ENCODE assay signal across 14 cellular contexts in genomic region chr16:28984091-28984490, GRCh38. TPM values are rescaled to one million over a fixed set of nuclear protein-coding genes. Genes with fewer than 3 reads are reported as not detected.
DNase-seq lines count a peak whose midpoint lies in the region; ATAC-seq, FAIRE-seq and TF ChIP-seq lines count a peak whose summit lies in the region.
"Had no signal": no experiment of that assay in that cellular context is flagged by ENCODE, and none has a peak within 500 bp of the region (broad histone marks: within the 10 kb centered on the region; RNA-seq: fewer than 3 reads in every experiment).

No MANE protein-coding gene starts in this region.

- H3K27me3 ChIP-seq in HepG2 (ENCODE audit: control insufficient read depth in 1 of 2, insufficient read depth in 2 of 2, low read length in 2 of 2) (no peaks in the 10 kb centered on the region), right lobe of liver (no peaks in the 10 kb centered on the region), esophagus squamous epithelium (no peaks in the 10 kb centered on the region), vagina (no peaks in the 10 kb centered on the region)
- H3K27me3 ChIP-seq: adrenal gland, heart left ventricle, thyroid gland had no signal

- peaks cover 18 to 49% of the 10 kb centered on the region in 2 experiments for H3K36me3 ChIP-seq in HepG2 (replicated peaks in 1 of 2; ENCODE audit: control insufficient read depth in 1 of 2, insufficient read depth in 2 of 2, low read length in 2 of 2)
- peaks cover 0 to 33% (median 5%) of the 10 kb centered on the region in 4 donors for H3K36me3 ChIP-seq in right lobe of liver
- H3K36me3 ChIP-seq in esophagus squamous epithelium = peaks cover 17 to 99% (median 40%) of the 10 kb centered on the region in 3 donors
- H3K36me3 ChIP-seq in vagina = peaks cover 0 to 67% of the 10 kb centered on the region in 2 donors

- H3K9ac ChIP-seq in HepG2 (ENCODE audit: insufficient read depth, low read depth, low read length) = no peak overlapping the region

- POLR2A ChIA-PET in HepG2 (lab: Yijun Ruan, JAX) = interaction anchor here (1.0 kb wide), 1 partner anchor 34 kb away, joined by 3 read pairs; the partner anchor contains the start of gene NFATC2IP

- no peak for FAIRE-seq in HepG2 (lab: Jason Lieb, UNC)

- H3K4me3 Mint-ChIP-seq in T-helper 17 cell = peak overlapping the region; percentile 98

- peak overlapping the region; percentile 89 for H3K27ac Mint-ChIP-seq in T-helper 17 cell

- H3K4me2 ChIP-seq in HepG2 (ENCODE audit: low read depth, low read length) = no peak overlapping the region

- in situ Hi-C loops in HepG2 (cut with HindIII; ENCODE audit: extremely low pct_ligation_motif_present, low pct_unique_long_range_greater_than_20kb) = no loop called here

- no peak for ATAC-seq in HepG2
- ATAC-seq in right lobe of liver = no peak
- ATAC-seq in T-helper 17 cell = no peak
- ATAC-seq in GM21737 (IDR thresholded peaks at IDR 0.05; ENCODE audit: unreplicated experiment) = no peak
- ATAC-seq in GM19467 (IDR thresholded peaks at IDR 0.05; ENCODE audit: unreplicated experiment) = no peak

- TF ChIP-seq CTCF in HepG2 (CRISPR knock-in tag; IDR thresholded peaks at IDR 0.05) = no peak
- TF ChIP-seq CTCF in right lobe of liver (IDR thresholded peaks at IDR 0.05) = no peak
- no peak for TF ChIP-seq CTCF in esophagus squamous epithelium (IDR thresholded peaks at IDR 0.05)
- no peak for TF ChIP-seq CTCF in vagina (IDR thresholded peaks at IDR 0.05)

- no peaks in the 10 kb centered on the region for H3K4me1 ChIP-seq in HepG2 (ENCODE audit: insufficient read depth, low read length)
- H3K4me1 ChIP-seq in right lobe of liver = no peaks in the 10 kb centered on the region
- peaks cover 0 to 7% (median 0%) of the 10 kb centered on the region in 3 donors for H3K4me1 ChIP-seq in esophagus squamous epithelium
- H3K4me1 ChIP-seq in vagina = no peaks in the 10 kb centered on the region
- H3K4me1 ChIP-seq: adrenal gland, thyroid gland had no signal

- TF ChIP-seq EP300 in HepG2 (IDR thresholded peaks at IDR 0.05; ENCODE audit: low read depth in 2 of 2, low read length in 2 of 2) (no peak), HepG2 (CRISPR knock-in tag; IDR thresholded peaks at IDR 0.05; ENCODE audit: borderline replicate concordance) (no peak)

- no peaks in the 10 kb centered on the region; the same call in 1 of the 2 replicates for H4K20me1 ChIP-seq in HepG2 (ENCODE audit: insufficient read depth, low read length)

- BruUV-seq in HepG2 (replicated peaks; lab: Mats Ljungman, UMichigan) = no TSS peak

- no peak overlapping the region for H3K27ac ChIP-seq in HepG2 (ENCODE audit: extremely low read length, insufficient read depth, low read length)
- peak overlapping the region in 1 of 3 donors; percentile 13 for H3K27ac ChIP-seq in right lobe of liver
- peak overlapping the region in 3 of 4 donors; percentile 28 to 68 (median 48) for H3K27ac ChIP-seq in esophagus squamous epithelium
- peak overlapping the region; percentile 29 for H3K27ac ChIP-seq in vagina
- H3K27ac ChIP-seq: adrenal gland, thyroid gland had no signal

- H3K36me3 Mint-ChIP-seq in T-helper 17 cell (ENCODE audit: low read depth) = peaks cover 24% of the 10 kb centered on the region

- no peak for TF ChIP-seq RAD21 in HepG2 (CRISPR knock-in tag; IDR thresholded peaks at IDR 0.05)

- H3K9me3 ChIP-seq in HepG2 (ENCODE audit: low read length) (no peaks in the 10 kb centered on the region), right lobe of liver (no peaks in the 10 kb centered on the region), T-helper 17 cell (ENCODE audit: control insufficient read depth, low read length, poor library complexity, severe bottlenecking) (no peaks in the 10 kb centered on the region), esophagus squamous epithelium (peaks cover 0 to 19% (median 5%) of the 10 kb centered on the region in 3 donors), vagina (peaks cover 4% of the 10 kb centered on the region)
- H3K9me3 ChIP-seq: thyroid gland had no signal

- H3K27me3 Mint-ChIP-seq in T-helper 17 cell = no peaks in the 10 kb centered on the region

- no peak for TF ChIP-seq POLR2A in HepG2 (IDR thresholded peaks at IDR 0.05; ENCODE audit: insufficient read depth in 1 of 2, low read depth in 2 of 2, low read length in 2 of 2)
- no peak for TF ChIP-seq POLR2A in right lobe of liver (IDR thresholded peaks at IDR 0.05)
- no peak for TF ChIP-seq POLR2A in esophagus squamous epithelium (IDR thresholded peaks at IDR 0.05)
- no peak for TF ChIP-seq POLR2A in vagina (IDR thresholded peaks at IDR 0.05)

- H3K4me1 Mint-ChIP-seq in T-helper 17 cell = peaks cover 39% of the 10 kb centered on the region

- WGBS in HepG2 (ENCODE audit: low lambda C conversion rate) = 97% methylated on average over 9 of the region's 12 CpGs
- 89% methylated on average over 9 of the region's 12 CpGs for WGBS in right lobe of liver (ENCODE audit: insufficient coverage, low coverage, low lambda C conversion rate, missing lambda C conversion rate)
- 76 to 89% methylated on average over 5 to 9 of the region's 12 CpGs for WGBS in esophagus squamous epithelium, 2 donors

- no peak overlapping the region for H2AFZ ChIP-seq in HepG2 (ENCODE audit: low read length)

- CTCF ChIA-PET in HepG2 (lab: Yijun Ruan, JAX; ENCODE audit: low intra/inter-chr PET ratio, low total read pairs) = no interaction called here

- no peak overlapping the region for H3K4me3 ChIP-seq in HepG2 (replicated peaks in 1 of 3; ENCODE audit: insufficient read depth in 1 of 3, low read depth in 2 of 3, low read length in 3 of 3)
- H3K4me3 ChIP-seq in right lobe of liver = no peak overlapping the region
- H3K4me3 ChIP-seq in esophagus squamous epithelium = peak overlapping the region in 2 of 4 donors; percentile 9 to 31
- no peak overlapping the region for H3K4me3 ChIP-seq in vagina
- H3K4me3 ChIP-seq: adrenal gland, thyroid gland had no signal

- H3K79me2 ChIP-seq in HepG2 (ENCODE audit: insufficient read depth, low read length) = no peaks in the 10 kb centered on the region

- DNase-seq in HepG2 (ENCODE audit: low spot score) (no peak), right lobe of liver (no peak), T-helper 17 cell (no peak), esophagus squamous epithelium (lab: John Stamatoyannopoulos, UW) (no peak), vagina (ENCODE audit: extremely low spot score in 2 of 2) (no peak), MV-4-11 (lab: John Stamatoyannopoulos, UW) (no peak)
- DNase-seq: adrenal gland, erythroblast, IMR-90, kidney glomerular epithelial cell, thyroid gland had no signal

- intact Hi-C loops in HepG2 (cut with micrococcal nuclease; ENCODE audit: unreplicated experiment) = no loop called here
- intact Hi-C loops in right lobe of liver (cut with DNase I) = no loop called here
- intact Hi-C loops in esophagus squamous epithelium (cut with DNase I) = no loop called here
- intact Hi-C loops in vagina (cut with DNase I) = no loop called here

RNA-seq across cellular contexts. Expression of gene LAT, which starts 0.8 kb away (rescaled TPM):
- total RNA-seq in HepG2 (2016; rRNA removed; fragmentation: Illumina TruSeq; extraction: Trizol) = 0.28 and 2.0 TPM in 2 replicates
- 0.71 and 1.1 TPM in 2 replicates for total RNA-seq in HepG2 (2016; cell fraction: cytosol; rRNA removed; fragmentation: Illumina TruSeq; extraction: Trizol; ENCODE audit: low read depth)
- 0.19 and 2.0 TPM in 2 replicates for total RNA-seq in HepG2 (2016; cell fraction: insoluble cytoplasmic fraction; rRNA removed; fragmentation: Illumina TruSeq; extraction: Trizol)
- 1.5 and 1.8 TPM in 2 replicates for total RNA-seq in HepG2 (2016; cell fraction: membrane; rRNA removed; fragmentation: Illumina TruSeq; extraction: Trizol)
- total RNA-seq in HepG2 (2016; cell fraction: nucleus; rRNA removed; fragmentation: Illumina TruSeq; extraction: Trizol) = 2.0 and 3.6 TPM in 2 replicates
- 3.0 and 4.3 TPM in 2 replicates for polyA plus RNA-seq in HepG2 (2011; rRNA removed)
- polyA plus RNA-seq in HepG2 (2011; cell fraction: cytosol; rRNA removed) = 1.2 and 1.3 TPM in 2 replicates
- 42.2 and 55.6 TPM in 2 replicates for polyA plus RNA-seq in HepG2 (2011; cell fraction: nucleus; rRNA removed)
- polyA plus RNA-seq in HepG2 (2012) = 2.4 and 3.0 TPM in 2 replicates
- polyA plus RNA-seq in HepG2 (2016; cell fraction: cytosol; fragmentation: Illumina TruSeq; extraction: Trizol; ENCODE audit: low read depth) = 1.5 and 2.0 TPM in 2 replicates
- polyA plus RNA-seq in HepG2 (2016; cell fraction: insoluble cytoplasmic fraction; fragmentation: Illumina TruSeq; extraction: Trizol; ENCODE audit: low read depth) = 0.61 and 1.5 TPM in 2 replicates
- polyA plus RNA-seq in HepG2 (2016; cell fraction: membrane; fragmentation: Illumina TruSeq; extraction: Trizol; ENCODE audit: low read depth) = 0.76 and 1.3 TPM in 2 replicates
- 21.1 and 21.3 TPM in 2 replicates for polyA plus RNA-seq in HepG2 (2016; cell fraction: nucleus; fragmentation: Illumina TruSeq; extraction: Trizol; ENCODE audit: insufficient read depth, low read depth)
- 0.65 and 2.3 TPM in 2 replicates for polyA minus RNA-seq in HepG2 (2011; rRNA and poly(A)+ RNA removed; ENCODE audit: low replicate concordance)
- polyA minus RNA-seq in HepG2 (2011; cell fraction: cytosol; rRNA and poly(A)+ RNA removed) = not detected in 2 replicates
- 3.9 and 4.8 TPM in 2 replicates for polyA minus RNA-seq in HepG2 (2011; cell fraction: nucleus; rRNA and poly(A)+ RNA removed)
- total RNA-seq in right lobe of liver = 1 to 10 TPM; 1.8 to 5.2 (median 3.1) TPM
- 100 to 1,000 TPM; 191 to 193 TPM for total RNA-seq in T-helper 17 cell
- total RNA-seq in esophagus squamous epithelium = 1 to 10 TPM in 3 of 4 donors, under 1 TPM in 1; 0.76 to 7.4 (median 2.5) TPM
- total RNA-seq in vagina = 4.7 TPM

RNA-seq across cellular contexts. Expression of gene SPNS1, which starts 9.5 kb away (rescaled TPM):
- total RNA-seq in HepG2 (2016; rRNA removed; fragmentation: Illumina TruSeq; extraction: Trizol) = 18.3 and 38.8 TPM in 2 replicates
- 13.0 and 15.9 TPM in 2 replicates for total RNA-seq in HepG2 (2016; cell fraction: cytosol; rRNA removed; fragmentation: Illumina TruSeq; extraction: Trizol; ENCODE audit: low read depth)
- total RNA-seq in HepG2 (2016; cell fraction: insoluble cytoplasmic fraction; rRNA removed; fragmentation: Illumina TruSeq; extraction: Trizol) = 17.8 and 38.0 TPM in 2 replicates
- total RNA-seq in HepG2 (2016; cell fraction: membrane; rRNA removed; fragmentation: Illumina TruSeq; extraction: Trizol) = 23.6 and 31.2 TPM in 2 replicates
- 30.5 and 35.2 TPM in 2 replicates for total RNA-seq in HepG2 (2016; cell fraction: nucleus; rRNA removed; fragmentation: Illumina TruSeq; extraction: Trizol)
- polyA plus RNA-seq in HepG2 (2011; rRNA removed) = 24.3 and 25.6 TPM in 2 replicates
- 25.3 and 36.6 TPM in 2 replicates for polyA plus RNA-seq in HepG2 (2011; cell fraction: cytosol; rRNA removed)
- polyA plus RNA-seq in HepG2 (2011; cell fraction: nucleus; rRNA removed) = 80.6 and 105 TPM in 2 replicates
- polyA plus RNA-seq in HepG2 (2012) = 25.8 and 30.2 TPM in 2 replicates
- 16.4 and 19.8 TPM in 2 replicates for polyA plus RNA-seq in HepG2 (2016; cell fraction: cytosol; fragmentation: Illumina TruSeq; extraction: Trizol; ENCODE audit: low read depth)
- polyA plus RNA-seq in HepG2 (2016; cell fraction: insoluble cytoplasmic fraction; fragmentation: Illumina TruSeq; extraction: Trizol; ENCODE audit: low read depth) = 25.1 and 26.7 TPM in 2 replicates
- polyA plus RNA-seq in HepG2 (2016; cell fraction: membrane; fragmentation: Illumina TruSeq; extraction: Trizol; ENCODE audit: low read depth) = 23.9 and 29.7 TPM in 2 replicates
- 75.3 and 81.1 TPM in 2 replicates for polyA plus RNA-seq in HepG2 (2016; cell fraction: nucleus; fragmentation: Illumina TruSeq; extraction: Trizol; ENCODE audit: insufficient read depth, low read depth)
- polyA minus RNA-seq in HepG2 (2011; rRNA and poly(A)+ RNA removed; ENCODE audit: low replicate concordance) = 60.3 and 75.2 TPM in 2 replicates
- polyA minus RNA-seq in HepG2 (2011; cell fraction: cytosol; rRNA and poly(A)+ RNA removed) = 27.4 and 28.1 TPM in 2 replicates
- polyA minus RNA-seq in HepG2 (2011; cell fraction: nucleus; rRNA and poly(A)+ RNA removed) = 11.1 and 11.8 TPM in 2 replicates
- total RNA-seq in right lobe of liver = 10 to 100 TPM; 13.7 to 21.2 (median 17.7) TPM
- 10 to 100 TPM; 24.4 to 28.1 TPM for total RNA-seq in T-helper 17 cell
- 10 to 100 TPM; 15.3 to 26.3 (median 18.5) TPM for total RNA-seq in esophagus squamous epithelium
- total RNA-seq in vagina = 29.0 TPM

RNA-seq across cellular contexts. Expression of gene NFATC2IP, which starts 33.4 kb away (rescaled TPM):
- 18.2 and 32.1 TPM in 2 replicates for total RNA-seq in HepG2 (2016; rRNA removed; fragmentation: Illumina TruSeq; extraction: Trizol)
- 8.8 and 9.0 TPM in 2 replicates for total RNA-seq in HepG2 (2016; cell fraction: cytosol; rRNA removed; fragmentation: Illumina TruSeq; extraction: Trizol; ENCODE audit: low read depth)
- total RNA-seq in HepG2 (2016; cell fraction: insoluble cytoplasmic fraction; rRNA removed; fragmentation: Illumina TruSeq; extraction: Trizol) = 16.5 and 31.5 TPM in 2 replicates
- 13.0 and 14.4 TPM in 2 replicates for total RNA-seq in HepG2 (2016; cell fraction: membrane; rRNA removed; fragmentation: Illumina TruSeq; extraction: Trizol)
- total RNA-seq in HepG2 (2016; cell fraction: nucleus; rRNA removed; fragmentation: Illumina TruSeq; extraction: Trizol) = 39.2 and 44.2 TPM in 2 replicates
- 46.6 and 48.5 TPM in 2 replicates for polyA plus RNA-seq in HepG2 (2011; rRNA removed)
- 17.8 and 17.9 TPM in 2 replicates for polyA plus RNA-seq in HepG2 (2011; cell fraction: cytosol; rRNA removed)
- 95.6 and 102 TPM in 2 replicates for polyA plus RNA-seq in HepG2 (2011; cell fraction: nucleus; rRNA removed)
- polyA plus RNA-seq in HepG2 (2012) = 21.4 and 26.1 TPM in 2 replicates
- polyA plus RNA-seq in HepG2 (2016; cell fraction: cytosol; fragmentation: Illumina TruSeq; extraction: Trizol; ENCODE audit: low read depth) = 2.0 and 2.2 TPM in 2 replicates
- polyA plus RNA-seq in HepG2 (2016; cell fraction: insoluble cytoplasmic fraction; fragmentation: Illumina TruSeq; extraction: Trizol; ENCODE audit: low read depth) = 17.1 and 18.6 TPM in 2 replicates
- 5.0 and 5.5 TPM in 2 replicates for polyA plus RNA-seq in HepG2 (2016; cell fraction: membrane; fragmentation: Illumina TruSeq; extraction: Trizol; ENCODE audit: low read depth)
- 172 and 177 TPM in 2 replicates for polyA plus RNA-seq in HepG2 (2016; cell fraction: nucleus; fragmentation: Illumina TruSeq; extraction: Trizol; ENCODE audit: insufficient read depth, low read depth)
- polyA minus RNA-seq in HepG2 (2011; rRNA and poly(A)+ RNA removed; ENCODE audit: low replicate concordance) = 44.3 and 90.2 TPM in 2 replicates
- polyA minus RNA-seq in HepG2 (2011; cell fraction: cytosol; rRNA and poly(A)+ RNA removed) = 8.3 and 8.6 TPM in 2 replicates
- 49.6 and 61.2 TPM in 2 replicates for polyA minus RNA-seq in HepG2 (2011; cell fraction: nucleus; rRNA and poly(A)+ RNA removed)
- 10 to 100 TPM; 10.3 to 16.5 (median 13.1) TPM for total RNA-seq in right lobe of liver
- total RNA-seq in T-helper 17 cell = 10 to 100 TPM; 67.7 to 70.9 TPM
- total RNA-seq in esophagus squamous epithelium = 10 to 100 TPM; 17.4 to 36.6 (median 24.2) TPM
- total RNA-seq in vagina = 26.0 TPM

RNA-seq across cellular contexts. Expression of gene CD19, which starts 52.3 kb away (rescaled TPM):
- total RNA-seq in HepG2 (2016; rRNA removed; fragmentation: Illumina TruSeq; extraction: Trizol) = 0.48 and 0.55 TPM in 2 replicates
- total RNA-seq in HepG2 (2016; cell fraction: cytosol; rRNA removed; fragmentation: Illumina TruSeq; extraction: Trizol; ENCODE audit: low read depth) = 0.26 TPM in 1 of 2 replicates, not detected in the other
- 0.34 and 0.37 TPM in 2 replicates for total RNA-seq in HepG2 (2016; cell fraction: insoluble cytoplasmic fraction; rRNA removed; fragmentation: Illumina TruSeq; extraction: Trizol)
- 0.24 TPM in 1 of 2 replicates, not detected in the other for total RNA-seq in HepG2 (2016; cell fraction: membrane; rRNA removed; fragmentation: Illumina TruSeq; extraction: Trizol)
- total RNA-seq in HepG2 (2016; cell fraction: nucleus; rRNA removed; fragmentation: Illumina TruSeq; extraction: Trizol) = not detected in 2 replicates
- 1.1 and 1.2 TPM in 2 replicates for polyA plus RNA-seq in HepG2 (2011; rRNA removed)
- 0.92 and 2.2 TPM in 2 replicates for polyA plus RNA-seq in HepG2 (2011; cell fraction: cytosol; rRNA removed)
- 2.1 and 2.5 TPM in 2 replicates for polyA plus RNA-seq in HepG2 (2011; cell fraction: nucleus; rRNA removed)
- polyA plus RNA-seq in HepG2 (2012) = 1.6 and 2.5 TPM in 2 replicates
- 0.05 and 0.07 TPM in 2 replicates for polyA plus RNA-seq in HepG2 (2016; cell fraction: cytosol; fragmentation: Illumina TruSeq; extraction: Trizol; ENCODE audit: low read depth)
- polyA plus RNA-seq in HepG2 (2016; cell fraction: insoluble cytoplasmic fraction; fragmentation: Illumina TruSeq; extraction: Trizol; ENCODE audit: low read depth) = 0.64 and 0.67 TPM in 2 replicates
- 0.10 TPM in 1 of 2 replicates, not detected in the other for polyA plus RNA-seq in HepG2 (2016; cell fraction: membrane; fragmentation: Illumina TruSeq; extraction: Trizol; ENCODE audit: low read depth)
- 0.32 and 0.45 TPM in 2 replicates for polyA plus RNA-seq in HepG2 (2016; cell fraction: nucleus; fragmentation: Illumina TruSeq; extraction: Trizol; ENCODE audit: insufficient read depth, low read depth)
- polyA minus RNA-seq in HepG2 (2011; rRNA and poly(A)+ RNA removed; ENCODE audit: low replicate concordance) = 0.07 and 1.0 TPM in 2 replicates
- not detected in 2 replicates for polyA minus RNA-seq in HepG2 (2011; cell fraction: cytosol; rRNA and poly(A)+ RNA removed)
- polyA minus RNA-seq in HepG2 (2011; cell fraction: nucleus; rRNA and poly(A)+ RNA removed) = 0.39 and 0.75 TPM in 2 replicates
- under 1 TPM in 1 of 6 experiments, not detected in 5; 0.10 TPM for total RNA-seq in right lobe of liver
- total RNA-seq in T-helper 17 cell = 1 to 10 TPM in 1 of 2 donors, not detected in 1; 4.0 TPM
- under 1 TPM in 2 of 4 donors, not detected in 2; 0.19 to 0.42 TPM for total RNA-seq in esophagus squamous epithelium
- total RNA-seq in vagina = not detected
- total RNA-seq: IMR-90, thyroid gland had no signal
- polyA plus RNA-seq: IMR-90 had no signal

RNA-seq across cellular contexts. Expression of gene RABEP2, which starts 59.1 kb away (rescaled TPM):
- total RNA-seq in HepG2 (2016; rRNA removed; fragmentation: Illumina TruSeq; extraction: Trizol) (16.1 and 18.4 TPM in 2 replicates), right lobe of liver (10 to 100 TPM in 2 of 6 experiments, 1 to 10 TPM in 4; 5.0 to 21.0 (median 9.1) TPM), T-helper 17 cell (10 to 100 TPM; 25.2 to 25.3 TPM), esophagus squamous epithelium (10 to 100 TPM; 28.7 to 47.2 (median 37.2) TPM), vagina (44.7 TPM)
- total RNA-seq in HepG2 (2016; cell fraction: cytosol; rRNA removed; fragmentation: Illumina TruSeq; extraction: Trizol; ENCODE audit: low read depth) = 2.9 and 3.6 TPM in 2 replicates
- total RNA-seq in HepG2 (2016; cell fraction: insoluble cytoplasmic fraction; rRNA removed; fragmentation: Illumina TruSeq; extraction: Trizol) = 13.9 and 19.6 TPM in 2 replicates
- total RNA-seq in HepG2 (2016; cell fraction: membrane; rRNA removed; fragmentation: Illumina TruSeq; extraction: Trizol) = 7.5 and 8.4 TPM in 2 replicates
- total RNA-seq in HepG2 (2016; cell fraction: nucleus; rRNA removed; fragmentation: Illumina TruSeq; extraction: Trizol) = 10.2 and 11.4 TPM in 2 replicates
- polyA plus RNA-seq in HepG2 (2011; rRNA removed) = 10.8 and 12.4 TPM in 2 replicates
- 8.5 and 13.3 TPM in 2 replicates for polyA plus RNA-seq in HepG2 (2011; cell fraction: cytosol; rRNA removed)
- 28.2 and 32.3 TPM in 2 replicates for polyA plus RNA-seq in HepG2 (2011; cell fraction: nucleus; rRNA removed)
- 5.7 and 7.3 TPM in 2 replicates for polyA plus RNA-seq in HepG2 (2012)
- 1.9 and 2.8 TPM in 2 replicates for polyA plus RNA-seq in HepG2 (2016; cell fraction: cytosol; fragmentation: Illumina TruSeq; extraction: Trizol; ENCODE audit: low read depth)
- 9.8 and 12.4 TPM in 2 replicates for polyA plus RNA-seq in HepG2 (2016; cell fraction: insoluble cytoplasmic fraction; fragmentation: Illumina TruSeq; extraction: Trizol; ENCODE audit: low read depth)
- 4.5 and 4.9 TPM in 2 replicates for polyA plus RNA-seq in HepG2 (2016; cell fraction: membrane; fragmentation: Illumina TruSeq; extraction: Trizol; ENCODE audit: low read depth)
- polyA plus RNA-seq in HepG2 (2016; cell fraction: nucleus; fragmentation: Illumina TruSeq; extraction: Trizol; ENCODE audit: insufficient read depth, low read depth) = 17.2 and 17.9 TPM in 2 replicates
- polyA minus RNA-seq in HepG2 (2011; rRNA and poly(A)+ RNA removed; ENCODE audit: low replicate concordance) = 5.5 and 7.5 TPM in 2 replicates
- polyA minus RNA-seq in HepG2 (2011; cell fraction: cytosol; rRNA and poly(A)+ RNA removed) = 5.5 and 7.4 TPM in 2 replicates
- polyA minus RNA-seq in HepG2 (2011; cell fraction: nucleus; rRNA and poly(A)+ RNA removed) = 6.2 and 7.5 TPM in 2 replicates

Comparison
In these comparisons a context has a peak if more than half of its experiments do, and no peak if none do; other contexts are left out.
1. RNA of gene LAT, which starts 0.8 kb away (total RNA-seq): 191 to 193 TPM in T-helper 17 cell; 4.7 TPM in vagina (single experiment), 1.8 to 5.2 TPM in right lobe of liver, 0.76 to 7.4 TPM in esophagus squamous epithelium and 0.19 to 3.6 TPM in HepG2; every median in the first group is over 10 times any median in the second.